13 cellular contexts compared by ENCODE assay signal in the genomic region with DNA sequence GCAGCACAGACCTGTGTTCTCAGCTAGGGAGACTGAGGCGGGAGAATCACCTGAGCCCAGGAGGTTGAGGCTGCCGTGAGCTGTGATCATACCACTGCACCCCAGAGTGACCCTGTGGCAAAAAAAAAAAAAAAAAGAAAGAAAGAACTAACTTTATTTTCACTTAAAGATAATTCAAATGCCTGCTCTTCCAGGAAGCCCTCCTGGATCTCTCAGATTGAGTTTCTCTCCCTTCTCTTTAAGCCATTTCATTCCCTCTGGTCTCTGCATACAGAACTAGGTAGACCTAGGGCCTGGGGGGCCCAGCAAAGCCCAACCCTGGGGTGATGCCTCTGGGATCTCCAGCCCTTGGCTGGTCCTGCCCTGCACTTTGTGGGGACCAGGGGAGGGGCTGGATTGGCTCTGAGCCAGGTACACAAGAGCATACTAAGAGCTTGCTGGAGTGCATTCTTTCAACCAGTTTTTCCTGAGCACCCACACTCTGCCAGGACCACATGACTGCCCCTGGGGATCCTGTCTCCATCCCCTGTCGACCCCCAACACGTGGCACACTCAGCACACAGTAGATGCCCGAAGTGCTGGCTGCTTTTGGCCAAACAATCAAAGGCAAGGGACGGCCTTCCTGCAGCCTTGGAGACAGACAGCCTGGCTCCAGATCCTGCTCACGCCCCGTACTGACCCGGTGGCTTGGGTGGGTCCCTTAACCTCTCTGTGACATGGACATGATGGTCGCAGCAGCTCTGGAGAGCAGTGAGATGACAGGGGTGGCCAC. TPM values are rescaled to one million over a fixed set of nuclear protein-coding genes. Genes with fewer than 3 reads are reported as not detected.
DNase-seq lines count a peak whose midpoint lies in the region; ATAC-seq and TF ChIP-seq lines count a peak whose summit lies in the region.
"Had no signal": no experiment of that assay in that cellular context is flagged by ENCODE, and none has a peak within 500 bp of the region (broad histone marks: within the 10 kb centered on the region; RNA-seq: fewer than 3 reads in every experiment).

No MANE protein-coding gene starts in this region.

- DNase-seq in NCI-H1417 (lab: John Stamatoyannopoulos, UW) (peak in 2 of 3 experiments; percentile 50 to 57), NCI-H1417 treated with DMSO at 0.1 percent for 48 hours (lab: John Stamatoyannopoulos, UW) (no peak), upper lobe of right lung (peak; percentile 65), NCI-H2196 treated with DMSO at 0.1 percent for 48 hours (lab: John Stamatoyannopoulos, UW; ENCODE audit: unreplicated experiment) (no peak), activated gamma-delta T cell (lab: John Stamatoyannopoulos, UW) (no peak)
- no peak for DNase-seq in stimulated activated CD4-positive, alpha-beta T cell treated with anti-CD3 and anti-CD28 coated beads, Interleukin-4, amount 100 ng/mL, for 1 hour
- DNase-seq: activated T-cell treated with anti-CD3 and anti-CD28 coated beads, Interleukin-2, amount 50 U/mL, for 4 hours; DMS153; NCI-H1436 treated with DMSO at 0.1 percent for 48 hours had no signal

- H3K27me3 ChIP-seq in mucosa of stomach (ENCODE audit: control insufficient read depth, insufficient read depth, low read length) (peaks cover 23% of the 10 kb centered on the region), upper lobe of right lung (no peaks in the 10 kb centered on the region)

- no peak for TF ChIP-seq CTCF in upper lobe of right lung (IDR thresholded peaks at IDR 0.05)

- H3K9ac ChIP-seq in mucosa of stomach (ENCODE audit: low read length), result peak overlapping the region; percentile 53

- H3K4me1 ChIP-seq in mucosa of stomach (ENCODE audit: control insufficient read depth, insufficient read depth, low read length) (peaks cover 19% of the 10 kb centered on the region), upper lobe of right lung (peaks cover 28% of the 10 kb centered on the region)

- intact Hi-C loops in upper lobe of right lung (cut with DNase I), result loop anchor here (10.0 kb wide), 1 partner anchor 58 kb away; the partner anchor contains the start of gene EML1

- H3K9me3 ChIP-seq in mucosa of stomach (ENCODE audit: control insufficient read depth, low read length), result no peaks in the 10 kb centered on the region
- no peaks in the 10 kb centered on the region for H3K9me3 ChIP-seq in upper lobe of right lung

- H3K4me3 ChIP-seq in mucosa of stomach (ENCODE audit: low read length) (no peak overlapping the region), upper lobe of right lung (no peak overlapping the region)
- H3K4me3 ChIP-seq: GM12878, smooth muscle cell had no signal

- peak overlapping the region; percentile 69 for H3K27ac ChIP-seq in upper lobe of right lung

- peak; percentile 36 for ATAC-seq in esophagus mucosa
- peak; percentile 28 for ATAC-seq in upper lobe of right lung

- H3K36me3 ChIP-seq in mucosa of stomach (ENCODE audit: control insufficient read depth, insufficient read depth, low read length) (no peaks in the 10 kb centered on the region), upper lobe of right lung (no peaks in the 10 kb centered on the region)

RNA-seq across cellular contexts. Expression of gene CYP46A1, which starts 52.7 kb away (rescaled TPM):
- total RNA-seq in esophagus mucosa (not detected), upper lobe of right lung (1.3 TPM)
- total RNA-seq: GM12878 had no signal

RNA-seq across cellular contexts. Expression of gene EML1, which starts 56.4 kb away (rescaled TPM):
- total RNA-seq in esophagus mucosa (6.0 TPM), upper lobe of right lung (42.2 TPM)

Comparison
In these comparisons a context has a peak if more than half of its experiments do, and no peak if none do; other contexts are left out.
1. DNase-seq: peak in NCI-H1417 (2 of 3) and upper lobe of right lung (single experiment); none in NCI-H1417 treated with DMSO at 0.1 percent for 48 hours (single experiment), stimulated activated CD4-positive, alpha-beta T cell treated with anti-CD3 and anti-CD28 coated beads, Interleukin-4, amount 100 ng/mL, for 1 hour (single experiment), NCI-H2196 treated with DMSO at 0.1 percent for 48 hours (single experiment) and activated gamma-delta T cell (single experiment).